ENCODE assay signal across 14 cellular contexts in the genomic region with DNA sequence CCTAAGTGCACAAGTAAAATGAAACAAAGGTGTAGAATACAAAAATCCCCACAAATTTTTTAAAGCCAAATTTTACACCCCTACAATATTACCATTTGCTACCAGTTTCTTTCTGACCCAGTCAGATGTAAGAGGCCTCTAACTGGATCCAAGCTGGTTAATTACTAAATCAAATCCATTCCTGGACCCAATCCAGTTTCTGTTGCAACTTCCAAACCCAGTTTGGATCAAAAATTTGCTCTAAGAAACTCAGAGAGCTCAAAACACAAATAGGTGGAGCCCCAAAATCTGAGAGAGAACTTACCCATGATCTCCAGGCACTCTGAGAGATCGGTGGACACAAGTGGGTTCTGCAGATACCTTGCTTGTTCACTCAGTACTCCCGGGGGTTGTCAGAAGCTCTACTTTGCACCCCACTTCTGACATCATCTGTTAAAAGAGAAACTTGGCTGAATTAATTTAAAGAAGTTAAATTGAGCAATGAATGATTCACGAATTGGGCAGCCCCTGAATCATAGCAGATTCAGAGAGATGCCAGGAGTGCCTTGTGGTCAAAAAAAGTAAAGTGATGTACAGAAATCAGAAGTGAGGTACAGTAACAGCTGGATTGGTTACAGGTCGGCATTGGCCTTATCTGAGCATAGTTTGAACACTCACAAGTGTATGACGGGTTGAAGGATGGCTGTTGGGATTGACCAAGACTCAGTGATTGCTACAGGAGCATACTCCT.
DNase-seq lines count a peak whose midpoint lies in the region; ATAC-seq, FAIRE-seq and TF ChIP-seq lines count a peak whose summit lies in the region.
"Had no signal": no experiment of that assay in that cellular context is flagged by ENCODE, and none has a peak within 500 bp of the region (broad histone marks: within the 10 kb centered on the region; RNA-seq: fewer than 3 reads in every experiment).

No MANE protein-coding gene starts in this region.

- H3K27ac Mint-ChIP-seq in astrocyte (ENCODE audit: unreplicated experiment) = no peak overlapping the region
- H3K27ac Mint-ChIP-seq: H9, T-cell had no signal

- no peak overlapping the region for H2AFZ ChIP-seq in astrocyte (ENCODE audit: low read depth, low read length)
- H2AFZ ChIP-seq: parathyroid adenoma had no signal

- H3K36me3 ChIP-seq in astrocyte (ENCODE audit: insufficient read depth, low read length) = no peaks in the 10 kb centered on the region
- H3K36me3 ChIP-seq: thoracic aorta had no signal

- no peak overlapping the region for H3K4me3 Mint-ChIP-seq in astrocyte (ENCODE audit: unreplicated experiment)
- H3K4me3 Mint-ChIP-seq: H9, T-cell had no signal

- ATAC-seq in GM18870 (IDR thresholded peaks at IDR 0.05; ENCODE audit: unreplicated experiment) = no peak
- ATAC-seq in GM18867 (IDR thresholded peaks at IDR 0.05; ENCODE audit: unreplicated experiment) = no peak
- ATAC-seq: T-cell had no signal

- no peaks in the 10 kb centered on the region for H3K9me3 Mint-ChIP-seq in astrocyte (ENCODE audit: unreplicated experiment)
- H3K9me3 Mint-ChIP-seq: H9, T-cell had no signal

- TF ChIP-seq CTCF in astrocyte (IDR thresholded peaks at IDR 0.05; ENCODE audit: insufficient read depth, low read depth, low read length) (no peak), fibroblast of villous mesenchyme (IDR thresholded peaks at IDR 0.05; ENCODE audit: insufficient read depth, low read depth, low read length) (no peak)

- no peak overlapping the region for H3K4me2 ChIP-seq in astrocyte (ENCODE audit: low read length)

- H3K79me2 ChIP-seq in astrocyte (ENCODE audit: insufficient read depth, low read length) = no peaks in the 10 kb centered on the region
- H3K79me2 ChIP-seq: parathyroid adenoma had no signal

- H3K4me3 ChIP-seq in astrocyte (ENCODE audit: insufficient read depth, low read depth, low read length) (no peak overlapping the region), fibroblast of villous mesenchyme (ENCODE audit: low read depth, low read length) (no peak overlapping the region)
- H3K4me3 ChIP-seq: thoracic aorta had no signal

- H3K27me3 ChIP-seq in astrocyte (ENCODE audit: insufficient read depth, low read length) = no peaks in the 10 kb centered on the region

- DNase-seq in AG08395 (ENCODE audit: low spot score) (peak; percentile 30), M059J (ENCODE audit: low read depth) (peak; percentile 77), astrocyte (ENCODE audit: low read depth) (peak; percentile 83), fibroblast of villous mesenchyme (ENCODE audit: low read depth) (peak; percentile 4), UCSD-AML1 (lab: John Stamatoyannopoulos, UW; ENCODE audit: unreplicated experiment) (no peak)
- DNase-seq in stimulated activated CD4-positive, alpha-beta T cell treated with anti-CD3 and anti-CD28 coated beads, Interleukin-15, amount 100 ng/mL, for 24 hours = no peak
- DNase-seq: activated CD4-positive, CD25-positive, alpha-beta regulatory T cell; activated naive CD4-positive, alpha-beta T cell treated with anti-CD3 and anti-CD28 coated beads, Interleukin-2, amount 50 U/mL, for 16 hours; H9; T-cell had no signal

- H3K27ac ChIP-seq in astrocyte (ENCODE audit: low read depth, low read length) = no peak overlapping the region
- H3K27ac ChIP-seq: parathyroid adenoma, thoracic aorta had no signal

- H3K9me3 ChIP-seq in astrocyte (ENCODE audit: insufficient read depth, low read depth, low read length) = no peaks in the 10 kb centered on the region
- H3K9me3 ChIP-seq: thoracic aorta had no signal

- no peaks in the 10 kb centered on the region for H3K36me3 Mint-ChIP-seq in astrocyte (ENCODE audit: low read depth, unreplicated experiment)
- H3K36me3 Mint-ChIP-seq: T-cell had no signal

- H3K4me1 Mint-ChIP-seq in astrocyte (ENCODE audit: low read depth, unreplicated experiment) = no peaks in the 10 kb centered on the region
- H3K4me1 Mint-ChIP-seq: H9, T-cell had no signal

- no peaks in the 10 kb centered on the region for H3K4me1 ChIP-seq in astrocyte (ENCODE audit: insufficient read depth, low read length)
- H3K4me1 ChIP-seq: parathyroid adenoma had no signal

- no peak overlapping the region for H3K9ac ChIP-seq in astrocyte (ENCODE audit: low read length)
- H3K9ac ChIP-seq: parathyroid adenoma had no signal

- FAIRE-seq in astrocyte (lab: Jason Lieb, UNC) = no peak

- H4K20me1 ChIP-seq in astrocyte (ENCODE audit: insufficient read depth, low read length) = no peaks in the 10 kb centered on the region

- H3K27me3 Mint-ChIP-seq in astrocyte (ENCODE audit: low read depth, unreplicated experiment) = no peaks in the 10 kb centered on the region
- H3K27me3 Mint-ChIP-seq: T-cell had no signal

Comparison
In these comparisons a context has a peak if more than half of its experiments do, and no peak if none do; other contexts are left out.
1. DNase-seq: peak in AG08395 (single experiment), M059J (single experiment), astrocyte (single experiment) and fibroblast of villous mesenchyme (single experiment); none in UCSD-AML1 (single experiment) and stimulated activated CD4-positive, alpha-beta T cell treated with anti-CD3 and anti-CD28 coated beads, Interleukin-15, amount 100 ng/mL, for 24 hours (single experiment).